Comparison of ENCODE assay signal across 9 cellular contexts in the genomic region with DNA sequence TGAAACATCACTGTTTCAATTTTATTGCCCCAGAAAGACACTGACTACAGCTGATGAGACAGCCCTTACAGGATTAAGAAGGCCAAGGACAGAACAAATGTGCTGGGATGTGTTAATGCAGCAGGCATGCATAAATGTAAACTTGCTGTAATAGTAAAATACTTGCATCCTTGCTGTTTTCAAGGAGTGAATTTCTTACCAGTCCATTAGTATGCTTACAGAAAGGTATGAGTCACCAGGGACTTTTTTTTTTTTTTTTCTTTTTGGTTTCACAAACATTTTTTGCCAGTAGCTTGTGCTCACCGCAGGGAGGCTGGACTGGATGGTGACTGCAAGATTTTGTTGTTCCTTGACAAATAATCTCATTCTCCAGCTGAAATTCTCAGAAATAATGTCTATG. TPM values are rescaled to one million over a fixed set of nuclear protein-coding genes. Genes with fewer than 3 reads are reported as not detected.
DNase-seq lines count a peak whose midpoint lies in the region; ATAC-seq and TF ChIP-seq lines count a peak whose summit lies in the region.
"Had no signal": no experiment of that assay in that cellular context is flagged by ENCODE, and none has a peak within 500 bp of the region (broad histone marks: within the 10 kb centered on the region; RNA-seq: fewer than 3 reads in every experiment).

No MANE protein-coding gene starts in this region.

- intact Hi-C loops in heart right ventricle (cut with DNase I): no loop called here
- intact Hi-C loops in right lobe of liver (cut with DNase I): no loop called here

- H3K36me3 ChIP-seq in osteoblast (ENCODE audit: insufficient read depth, low read length) (no peaks in the 10 kb centered on the region), heart right ventricle (no peaks in the 10 kb centered on the region), right lobe of liver (no peaks in the 10 kb centered on the region)

- H4K20me1 ChIP-seq in osteoblast (ENCODE audit: insufficient read depth, low read length): no peaks in the 10 kb centered on the region

- WGBS in heart right ventricle, 2 donors: 90 to 93% methylated on average over 1 of the region's 1 CpG
- no CpG with 5 or more reads among the region's 1 CpG for WGBS in right lobe of liver (ENCODE audit: insufficient coverage, low coverage, low lambda C conversion rate, missing lambda C conversion rate)

- H3K4me1 ChIP-seq in osteoblast (ENCODE audit: insufficient read depth, low read length) (peaks cover 11% of the 10 kb centered on the region), heart right ventricle (no peaks in the 10 kb centered on the region), right lobe of liver (no peaks in the 10 kb centered on the region)

- H3K4me2 ChIP-seq in osteoblast (ENCODE audit: insufficient read depth, low read length): no peak overlapping the region

- TF ChIP-seq CTCF in osteoblast (IDR thresholded peaks at IDR 0.05; ENCODE audit: extremely low read depth, low read depth, low read length) (no peak), heart right ventricle (IDR thresholded peaks at IDR 0.05) (no peak), right lobe of liver (IDR thresholded peaks at IDR 0.05) (no peak)

- H3K9me3 ChIP-seq in osteoblast (ENCODE audit: low read depth, low read length): no peaks in the 10 kb centered on the region
- H3K9me3 ChIP-seq in heart right ventricle: peaks cover 0 to 17% (median 5%) of the 10 kb centered on the region in 11 donors
- H3K9me3 ChIP-seq in right lobe of liver: no peaks in the 10 kb centered on the region

- no peak for TF ChIP-seq POLR2A in right lobe of liver (IDR thresholded peaks at IDR 0.05)

- ATAC-seq in GM18907 (IDR thresholded peaks at IDR 0.05; ENCODE audit: unreplicated experiment): peak; percentile 83
- ATAC-seq in HG02642 (IDR thresholded peaks at IDR 0.05; ENCODE audit: poor library complexity, unreplicated experiment): peak; percentile 87
- peak; percentile 76 for ATAC-seq in SK-N-SH treated with all-trans-retinoic acid at 6 μM for 48 hours
- no peak for ATAC-seq in heart right ventricle
- ATAC-seq in right lobe of liver: no peak
- ATAC-seq: naive thymus-derived CD4-positive, alpha-beta T cell had no signal

- H2AFZ ChIP-seq in osteoblast (ENCODE audit: low read length): no peak overlapping the region

- H3K27ac ChIP-seq in osteoblast (ENCODE audit: low read depth, low read length) (no peak overlapping the region), heart right ventricle (no peak overlapping the region), right lobe of liver (no peak overlapping the region)

- H3K4me3 ChIP-seq in osteoblast (ENCODE audit: insufficient read depth, low read length): no peak overlapping the region
- no peak overlapping the region for H3K4me3 ChIP-seq in heart right ventricle
- H3K4me3 ChIP-seq in right lobe of liver: no peak overlapping the region

- peaks cover 10% of the 10 kb centered on the region for H3K27me3 ChIP-seq in osteoblast (ENCODE audit: insufficient read depth, low read length)
- peaks cover 0 to 9% (median 6%) of the 10 kb centered on the region in 7 donors for H3K27me3 ChIP-seq in heart right ventricle
- H3K27me3 ChIP-seq in right lobe of liver: no peaks in the 10 kb centered on the region

- DNase-seq in osteoblast (ENCODE audit: insufficient read length, low spot score, missing footprints) (peak; percentile 54), heart right ventricle (no peak), hypothalamus (lab: John Stamatoyannopoulos, UW) (no peak), NCI-H2107 treated with DMSO at 0.1 percent for 48 hours (lab: John Stamatoyannopoulos, UW; ENCODE audit: unreplicated experiment) (no peak), right lobe of liver (no peak)

- H3K79me2 ChIP-seq in osteoblast (ENCODE audit: insufficient read depth, low read length): no peaks in the 10 kb centered on the region

TF ChIP-seq in SK-N-SH treated with all-trans-retinoic acid at 6 μM for 48 hours, 23 proteins besides CTCF, POLR2A, EP300 and RAD21:
- TF ChIP-seq, protein P1, sequence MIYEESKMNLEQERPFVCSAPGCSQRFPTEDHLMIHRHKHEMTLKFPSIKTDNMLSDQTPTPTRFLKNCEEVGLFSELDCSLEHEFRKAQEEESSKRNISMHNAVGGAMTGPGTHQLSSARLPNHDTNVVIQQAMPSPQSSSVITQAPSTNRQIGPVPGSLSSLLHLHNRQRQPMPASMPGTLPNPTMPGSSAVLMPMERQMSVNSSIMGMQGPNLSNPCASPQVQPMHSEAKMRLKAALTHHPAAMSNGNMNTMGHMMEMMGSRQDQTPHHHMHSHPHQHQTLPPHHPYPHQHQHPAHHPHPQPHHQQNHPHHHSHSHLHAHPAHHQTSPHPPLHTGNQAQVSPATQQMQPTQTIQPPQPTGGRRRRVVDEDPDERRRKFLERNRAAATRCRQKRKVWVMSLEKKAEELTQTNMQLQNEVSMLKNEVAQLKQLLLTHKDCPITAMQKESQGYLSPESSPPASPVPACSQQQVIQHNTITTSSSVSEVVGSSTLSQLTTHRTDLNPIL (CRISPR knock-in tag; IDR thresholded peaks at IDR 0.05; ENCODE audit: low read depth): no peak
- TF ChIP-seq RARB (CRISPR knock-in tag; IDR thresholded peaks at IDR 0.05): no peak
- TF ChIP-seq OSR1 (CRISPR knock-in tag; IDR thresholded peaks at IDR 0.05): no peak
- no peak for TF ChIP-seq GLIS3 (CRISPR knock-in tag; IDR thresholded peaks at IDR 0.05)
- TF ChIP-seq ZNF565 (CRISPR knock-in tag; conservative IDR thresholded peaks at IDR 0.05; ENCODE audit: low read depth): no peak
- no peak for TF ChIP-seq ARNTL (CRISPR knock-in tag; IDR thresholded peaks at IDR 0.05; ENCODE audit: borderline replicate concordance, low read depth)
- no peak for TF ChIP-seq ZFP30 (CRISPR knock-in tag; IDR thresholded peaks at IDR 0.05)
- TF ChIP-seq ZFP3 (CRISPR knock-in tag; IDR thresholded peaks at IDR 0.05): no peak
- TF ChIP-seq PPARA (CRISPR knock-in tag; IDR thresholded peaks at IDR 0.05; ENCODE audit: borderline replicate concordance): no peak

RNA-seq across cellular contexts. Expression of a gene that starts 55.1 kb away (rescaled TPM):
- total RNA-seq in osteoblast (8.7 and 9.4 TPM in 2 replicates), heart right ventricle (1 to 10 TPM; 2.1 to 5.2 (median 3.2) TPM), right lobe of liver (1 to 10 TPM; 4.1 to 7.9 (median 5.0) TPM)
- polyA plus RNA-seq in heart right ventricle: 1 to 10 TPM; 1.5 TPM

RNA-seq across cellular contexts. Expression of a gene that starts 55.6 kb away (rescaled TPM):
- total RNA-seq in osteoblast (not detected in 2 replicates), heart right ventricle (not detected), right lobe of liver (not detected)
- not detected for polyA plus RNA-seq in heart right ventricle
- total RNA-seq: naive thymus-derived CD4-positive, alpha-beta T cell had no signal
- polyA plus RNA-seq: naive thymus-derived CD4-positive, alpha-beta T cell had no signal

Comparison
In these comparisons a context has a peak if more than half of its experiments do, and no peak if none do; other contexts are left out.
1. ATAC-seq: peak in GM18907 (single experiment), HG02642 (single experiment) and SK-N-SH treated with all-trans-retinoic acid at 6 μM for 48 hours (single experiment); none in heart right ventricle (0 of 8) and right lobe of liver (0 of 4).